8 cellular contexts compared by ENCODE assay signal in genomic region chr1:15834406-15835204, GRCh38. TPM values are rescaled to one million over a fixed set of nuclear protein-coding genes. Genes with fewer than 3 reads are reported as not detected.
DNase-seq lines count a peak whose midpoint lies in the region; ATAC-seq and TF ChIP-seq lines count a peak whose summit lies in the region.

No MANE protein-coding gene starts in this region.

- peak; percentile 31 for ATAC-seq in GM18873 (IDR thresholded peaks at IDR 0.05; ENCODE audit: low FRiP score, unreplicated experiment)
- peak; percentile 38 for ATAC-seq in HG03108 (IDR thresholded peaks at IDR 0.05; ENCODE audit: unreplicated experiment)

- peak overlapping the region; percentile 61 for H3K4me3 ChIP-seq in A673 (ENCODE audit: low read depth, low read length, poor library complexity, severe bottlenecking)
- peak overlapping the region; percentile 30 for H3K4me3 ChIP-seq in WERI-Rb-1 (ENCODE audit: low read depth, low read length)
- peak overlapping the region; percentile 74 to 93 (median 82) for H3K4me3 ChIP-seq in breast epithelium
- peak overlapping the region; percentile 79 for H3K4me3 ChIP-seq in smooth muscle cell

- H3K79me2 ChIP-seq in smooth muscle cell (ENCODE audit: low read depth): peaks cover 6% of the 10 kb centered on the region

- CTCF ChIA-PET in A673 (lab: Charles Lee): no interaction called here

- no peaks in the 10 kb centered on the region for H3K9me3 Mint-ChIP-seq in immature natural killer cell

- H3K27me3 ChIP-seq in A673 (replicated peaks; ENCODE audit: insufficient read depth, low read depth, low read length, poor library complexity): no peaks in the 10 kb centered on the region
- no peaks in the 10 kb centered on the region for H3K27me3 ChIP-seq in WERI-Rb-1 (ENCODE audit: insufficient read depth, low read depth, severe bottlenecking)
- H3K27me3 ChIP-seq in breast epithelium: no peaks in the 10 kb centered on the region
- H3K27me3 ChIP-seq in smooth muscle cell (ENCODE audit: low read depth): no peaks in the 10 kb centered on the region

- H3K36me3 ChIP-seq in A673 (ENCODE audit: insufficient read depth, low read length, poor library complexity, severe bottlenecking) (no peaks in the 10 kb centered on the region), WERI-Rb-1 (no peaks in the 10 kb centered on the region), breast epithelium (no peaks in the 10 kb centered on the region), smooth muscle cell (ENCODE audit: low read depth) (no peaks in the 10 kb centered on the region)

- peaks cover 37 to 61% of the 10 kb centered on the region in 2 donors for H3K4me1 Mint-ChIP-seq in immature natural killer cell

- H3K36me3 Mint-ChIP-seq in immature natural killer cell: no peaks in the 10 kb centered on the region

- POLR2A ChIA-PET in A673 (lab: Charles Lee; ENCODE audit: low non-redundant PET): interaction anchor here (0.6 to 1.0 kb wide), 2 partner anchors 13 to 177 kb away, joined by 5 to 7 read pairs; partner anchors contain the start of gene SPEN

- TF ChIP-seq POLR2A in breast epithelium (IDR thresholded peaks at IDR 0.05): no peak

- peaks cover 11% of the 10 kb centered on the region for H3F3A ChIP-seq in smooth muscle cell (ENCODE audit: low read depth)

- H3K4me1 ChIP-seq in A673 (ENCODE audit: insufficient read depth, low read length, poor library complexity, severe bottlenecking) (peaks cover 12% of the 10 kb centered on the region), breast epithelium (peaks cover 0 to 13% of the 10 kb centered on the region in 2 donors), smooth muscle cell (ENCODE audit: low read depth) (peaks cover 5% of the 10 kb centered on the region)

- no peaks in the 10 kb centered on the region for H3K9me3 ChIP-seq in A673 (ENCODE audit: low read depth, low read length, poor library complexity, severe bottlenecking)
- H3K9me3 ChIP-seq in WERI-Rb-1 (ENCODE audit: severe bottlenecking): peaks cover 18% of the 10 kb centered on the region
- no peaks in the 10 kb centered on the region for H3K9me3 ChIP-seq in breast epithelium
- H3K9me3 ChIP-seq in smooth muscle cell (replicated peaks; ENCODE audit: low read depth): no peaks in the 10 kb centered on the region

- H3K4me2 ChIP-seq in smooth muscle cell: peak overlapping the region; percentile 98

- peak overlapping the region; percentile 94 for H3K9ac ChIP-seq in smooth muscle cell (ENCODE audit: low read depth)

- DNase-seq in A673 (ENCODE audit: low spot score): peak; percentile 95
- DNase-seq in NCI-H2196 treated with DMSO at 0.1 percent for 48 hours (lab: John Stamatoyannopoulos, UW; ENCODE audit: unreplicated experiment): peak; percentile 90
- DNase-seq in WERI-Rb-1: no peak
- peak; percentile 83 for DNase-seq in breast epithelium (ENCODE audit: low spot score in 2 of 2)
- peak; percentile 87 to 88 (median 88) for DNase-seq in immature natural killer cell
- DNase-seq in smooth muscle cell (lab: John Stamatoyannopoulos, UW; ENCODE audit: unreplicated experiment): peak; percentile 67

- H3K27ac ChIP-seq in A673 (ENCODE audit: low read depth, low read length, poor library complexity, severe bottlenecking) (peak overlapping the region; percentile 100), WERI-Rb-1 (no peak overlapping the region), breast epithelium (peak overlapping the region; percentile 96 to 100), smooth muscle cell (ENCODE audit: low read depth) (peak overlapping the region; percentile 98)

- H3K27me3 Mint-ChIP-seq in immature natural killer cell (ENCODE audit: low read depth in 3 of 3): peaks cover 25 to 43% (median 25%) of the 10 kb centered on the region in 3 donors

- H4K20me1 ChIP-seq in smooth muscle cell (ENCODE audit: low read depth): no peaks in the 10 kb centered on the region

- no TSS peak for BruUV-seq in A673 (replicated peaks; lab: Mats Ljungman, UMichigan)

- peak overlapping the region; percentile 94 to 97 (median 95) for H3K4me3 Mint-ChIP-seq in immature natural killer cell

- WGBS in smooth muscle cell (ENCODE audit: low lambda C conversion rate): under 1% methylated on average over 72 of the region's 77 CpGs

- intact Hi-C loops in A673 (cut with micrococcal nuclease; ENCODE audit: unreplicated experiment) (no loop called here), breast epithelium (cut with DNase I; ENCODE audit: low total_unique reads) (no loop called here)

- H2AFZ ChIP-seq in smooth muscle cell (ENCODE audit: low read depth): peak overlapping the region; percentile 60

- no peak for TF ChIP-seq CTCF in A673 (conservative IDR thresholded peaks at IDR 0.05; ENCODE audit: low read depth, low read length)
- no peak for TF ChIP-seq CTCF in WERI-Rb-1 (IDR thresholded peaks at IDR 0.05; ENCODE audit: low read depth, low read length)
- TF ChIP-seq CTCF in breast epithelium (IDR thresholded peaks at IDR 0.05): peak in 1 of 3 donors; percentile 8
- TF ChIP-seq CTCF in smooth muscle cell (IDR thresholded peaks at IDR 0.05; ENCODE audit: borderline replicate concordance, insufficient read depth, poor library complexity, severe bottlenecking): no peak

- peak overlapping the region; percentile 96 to 99 (median 98) for H3K27ac Mint-ChIP-seq in immature natural killer cell

RNA-seq across cellular contexts. Expression of gene SPEN, which starts 12.9 kb away (rescaled TPM):
- total RNA-seq in A673 (2021) (70.3 and 74.3 TPM in 2 replicates), breast epithelium (10 to 100 TPM; 46.9 to 56.6 (median 51.2) TPM), smooth muscle cell (24.9 and 28.7 TPM in 2 replicates)
- polyA plus RNA-seq in immature natural killer cell (10 to 100 TPM in 1 of 3 donors, 1 to 10 TPM in 2; 1.2 to 46.0 (median 6.0) TPM), smooth muscle cell (10.6 and 20.0 TPM in 2 replicates)

RNA-seq across cellular contexts. Expression of gene UQCRHL, which starts 27.2 kb away (rescaled TPM):
- total RNA-seq in A673 (2021) (3.1 and 4.1 TPM in 2 replicates), breast epithelium (1 to 10 TPM in 2 of 3 donors, under 1 TPM in 1; 0.66 to 1.4 (median 1.2) TPM), smooth muscle cell (3.9 and 4.4 TPM in 2 replicates)
- polyA plus RNA-seq in immature natural killer cell (1 to 10 TPM in 1 of 3 donors, under 1 TPM in 1, not detected in 1; 0.90 to 1.3 TPM), smooth muscle cell (1.1 and 1.6 TPM in 2 replicates)

Comparison
In these comparisons a context has a peak if more than half of its experiments do, and no peak if none do; other contexts are left out.
1. H3K4me3 ChIP-seq: peak in every context shown above with its lines; median percentile 82 in breast epithelium; 79 in smooth muscle cell; 61 in A673; 30 in WERI-Rb-1.